Comparison of ENCODE assay signal across 10 cellular contexts in the genomic region with DNA sequence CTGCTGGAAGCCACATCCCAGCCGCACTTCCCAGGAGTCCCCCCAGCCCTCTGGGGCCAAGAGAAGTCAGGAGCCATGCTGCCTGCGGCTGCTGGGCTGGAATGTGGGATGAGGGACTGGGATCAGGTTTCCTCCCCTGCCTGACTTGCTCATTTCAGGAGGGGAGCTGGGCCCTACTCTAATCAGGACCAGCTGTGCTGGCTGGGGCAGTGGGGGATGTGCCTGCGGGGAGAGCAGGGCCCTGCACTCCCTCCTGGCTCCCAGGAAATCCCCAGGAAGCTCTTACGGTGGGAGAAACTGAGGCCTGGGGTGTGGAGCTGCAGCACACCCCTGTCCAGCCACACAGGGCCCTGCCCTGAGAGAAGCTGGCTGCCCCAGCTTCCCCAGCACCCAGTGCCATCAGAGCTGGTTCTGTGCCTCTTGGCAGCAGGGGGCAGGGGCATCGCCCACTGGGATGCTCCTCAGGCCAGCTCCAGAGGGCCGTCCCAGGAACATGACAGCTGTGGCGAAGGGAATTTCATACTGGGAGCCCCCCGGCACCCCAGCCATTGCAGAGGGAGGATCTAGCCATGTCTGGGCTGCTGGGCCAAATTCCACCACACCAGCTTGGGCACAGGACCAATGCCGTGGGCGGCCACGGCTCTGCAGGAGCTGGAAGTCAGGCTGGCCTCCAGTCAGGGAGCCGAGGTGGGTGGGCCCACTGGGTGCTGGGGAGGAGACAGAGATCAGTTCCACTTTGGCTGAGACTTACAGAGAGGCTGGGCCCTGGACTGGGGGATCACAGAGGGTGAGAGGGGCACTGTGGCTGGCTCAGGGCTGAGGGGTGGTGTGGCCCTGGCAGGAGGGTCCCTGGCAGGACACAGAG. TPM values are rescaled to one million over a fixed set of nuclear protein-coding genes. Genes with fewer than 3 reads are reported as not detected.
DNase-seq lines count a peak whose midpoint lies in the region; ATAC-seq and TF ChIP-seq lines count a peak whose summit lies in the region.
"Had no signal": no experiment of that assay in that cellular context is flagged by ENCODE, and none has a peak within 500 bp of the region (broad histone marks: within the 10 kb centered on the region; RNA-seq: fewer than 3 reads in every experiment).

No MANE protein-coding gene starts in this region.

- H3K4me1 ChIP-seq in prostate gland (replicated peaks), result no peaks in the 10 kb centered on the region
- H3K4me1 ChIP-seq in CD8-positive, alpha-beta memory T cell (ENCODE audit: insufficient read depth, low read length), result peaks cover under 1% of the 10 kb centered on the region

- H3K9me3 Mint-ChIP-seq in CD8-positive, alpha-beta memory T cell, result no peaks in the 10 kb centered on the region
- H3K9me3 Mint-ChIP-seq: stimulated activated effector memory CD8-positive, alpha-beta T cell treated with anti-CD3 and anti-CD28 coated beads, Interleukin-12 subunit alpha, Interleukin-12 subunit beta, amount 100 ng/mL, for 72 hours had no signal

- CTCF ChIA-PET in CD8-positive, alpha-beta memory T cell (lab: Charles Lee), result interaction anchor here (2.2 kb wide), 1 partner anchor 28 kb away, joined by 7 read pairs; no protein-coding TSS in a partner anchor

- H3K9me3 ChIP-seq in prostate gland (no peaks in the 10 kb centered on the region), T-helper 17 cell (ENCODE audit: control insufficient read depth, low read length, poor library complexity, severe bottlenecking) (no peaks in the 10 kb centered on the region)
- no peaks in the 10 kb centered on the region for H3K9me3 ChIP-seq in CD8-positive, alpha-beta memory T cell (ENCODE audit: low read length)

- no peaks in the 10 kb centered on the region for H3K36me3 Mint-ChIP-seq in T-helper 17 cell (ENCODE audit: low read depth)
- H3K36me3 Mint-ChIP-seq in CD8-positive, alpha-beta memory T cell, result no peaks in the 10 kb centered on the region
- H3K36me3 Mint-ChIP-seq: stimulated activated effector memory CD8-positive, alpha-beta T cell treated with anti-CD3 and anti-CD28 coated beads, Interleukin-12 subunit alpha, Interleukin-12 subunit beta, amount 100 ng/mL, for 72 hours had no signal

- TF ChIP-seq CTCF in prostate gland (IDR thresholded peaks at IDR 0.05), result no peak

- no peaks in the 10 kb centered on the region for H3K27me3 ChIP-seq in prostate gland (replicated peaks; ENCODE audit: insufficient read depth)
- no peaks in the 10 kb centered on the region for H3K27me3 ChIP-seq in CD8-positive, alpha-beta memory T cell (ENCODE audit: insufficient read depth, low read length, poor library complexity, severe bottlenecking)

- no peak overlapping the region for H3K4me3 Mint-ChIP-seq in T-helper 17 cell
- H3K4me3 Mint-ChIP-seq in CD8-positive, alpha-beta memory T cell, result no peak overlapping the region
- H3K4me3 Mint-ChIP-seq: stimulated activated effector memory CD8-positive, alpha-beta T cell treated with anti-CD3 and anti-CD28 coated beads, Interleukin-12 subunit alpha, Interleukin-12 subunit beta, amount 100 ng/mL, for 72 hours had no signal

- no peak for TF ChIP-seq POLR2A in prostate gland (IDR thresholded peaks at IDR 0.05)

- peaks cover 5% of the 10 kb centered on the region for H3K27me3 Mint-ChIP-seq in T-helper 17 cell
- peaks cover 0 to 5% of the 10 kb centered on the region in 2 donors for H3K27me3 Mint-ChIP-seq in CD8-positive, alpha-beta memory T cell

- WGBS in prostate gland, result 15% methylated on average over 12 of the region's 12 CpGs

- DNase-seq in Daoy (ENCODE audit: low read depth) (peak; percentile 65), fibroblast of the conjunctiva (ENCODE audit: low read depth) (peak; percentile 85), prostate gland (ENCODE audit: low spot score) (peak; percentile 52), T-helper 17 cell (no peak), SKM-1 (lab: John Stamatoyannopoulos, UW; ENCODE audit: unreplicated experiment) (no peak)
- DNase-seq in CD8-positive, alpha-beta memory T cell, result no peak
- DNase-seq: amygdala had no signal

- H3K36me3 ChIP-seq in prostate gland, result no peaks in the 10 kb centered on the region
- H3K36me3 ChIP-seq in CD8-positive, alpha-beta memory T cell (ENCODE audit: insufficient read depth, low read length), result no peaks in the 10 kb centered on the region

- intact Hi-C loops in prostate gland (cut with DNase I), result no loop called here

- H3K27ac Mint-ChIP-seq in T-helper 17 cell, result no peak overlapping the region
- H3K27ac Mint-ChIP-seq in CD8-positive, alpha-beta memory T cell, result no peak overlapping the region
- H3K27ac Mint-ChIP-seq: stimulated activated effector memory CD8-positive, alpha-beta T cell treated with anti-CD3 and anti-CD28 coated beads, Interleukin-12 subunit alpha, Interleukin-12 subunit beta, amount 100 ng/mL, for 72 hours had no signal

- no peak overlapping the region for H3K4me3 ChIP-seq in prostate gland
- no peak overlapping the region for H3K4me3 ChIP-seq in CD8-positive, alpha-beta memory T cell (ENCODE audit: low read length)

- ATAC-seq in T-helper 17 cell (no peak), GM19351 (IDR thresholded peaks at IDR 0.05; ENCODE audit: unreplicated experiment) (no peak)
- ATAC-seq: stimulated activated effector memory CD8-positive, alpha-beta T cell treated with anti-CD3 and anti-CD28 coated beads, Interleukin-12 subunit alpha, Interleukin-12 subunit beta, amount 100 ng/mL, for 72 hours had no signal

- H3K4me1 Mint-ChIP-seq in T-helper 17 cell, result peaks cover 15% of the 10 kb centered on the region
- peaks cover 0 to 8% (median 4%) of the 10 kb centered on the region in 3 donors for H3K4me1 Mint-ChIP-seq in CD8-positive, alpha-beta memory T cell

- POLR2A ChIA-PET in CD8-positive, alpha-beta memory T cell (lab: Charles Lee), result no interaction called here

- peak overlapping the region; percentile 28 to 31 for H3K27ac ChIP-seq in prostate gland
- no peak overlapping the region for H3K27ac ChIP-seq in CD8-positive, alpha-beta memory T cell (ENCODE audit: low read depth, low read length)

TF ChIP-seq in PFSK-1, 5 proteins besides CTCF, POLR2A, EP300 and RAD21:
- peak; percentile 33 for TF ChIP-seq FOXP2 (optimal IDR thresholded peaks at IDR 0.05; ENCODE audit: borderline replicate concordance, extremely low read depth, extremely low read length, insufficient read depth)
- no peak for TF ChIP-seq SIN3A (IDR thresholded peaks at IDR 0.05; ENCODE audit: borderline replicate concordance, insufficient read depth, low read length)

RNA-seq across cellular contexts. Expression of a gene that starts 21.3 kb away (rescaled TPM):
- not detected in 2 replicates for total RNA-seq in Daoy (2014; rRNA removed; shearing (Covaris generic))
- polyA plus RNA-seq in PFSK-1 (2012; ENCODE audit: insufficient read length, low read depth), result not detected
- total RNA-seq in prostate gland, result 1 to 10 TPM in 1 of 2 donors, not detected in 1; 3.0 TPM
- not detected for total RNA-seq in T-helper 17 cell
- total RNA-seq in CD8-positive, alpha-beta memory T cell, result not detected
- not detected for polyA plus RNA-seq in CD8-positive, alpha-beta memory T cell

RNA-seq across cellular contexts. Expression of a gene that starts 58.9 kb away (rescaled TPM):
- 46.0 and 50.8 TPM in 2 replicates for total RNA-seq in Daoy (2014; rRNA removed; shearing (Covaris generic))
- 48.7 TPM for polyA plus RNA-seq in PFSK-1 (2012; ENCODE audit: insufficient read length, low read depth)
- 10 to 100 TPM; 51.6 to 74.7 TPM for total RNA-seq in prostate gland
- 10 to 100 TPM; 20.4 to 23.6 TPM for total RNA-seq in T-helper 17 cell
- 10 to 100 TPM; 27.0 to 28.4 TPM for total RNA-seq in CD8-positive, alpha-beta memory T cell
- polyA plus RNA-seq in CD8-positive, alpha-beta memory T cell, result 47.4 TPM

RNA-seq across cellular contexts. Expression of a gene that starts 59.1 kb away (rescaled TPM):
- 17.3 and 22.3 TPM in 2 replicates for total RNA-seq in Daoy (2014; rRNA removed; shearing (Covaris generic))
- 47.9 TPM for polyA plus RNA-seq in PFSK-1 (2012; ENCODE audit: insufficient read length, low read depth)
- total RNA-seq in prostate gland, result 10 to 100 TPM; 29.8 to 38.3 TPM
- total RNA-seq in T-helper 17 cell, result 10 to 100 TPM in 1 of 2 donors, 1 to 10 TPM in 1; 6.8 to 11.2 TPM
- 10 to 100 TPM; 23.1 to 25.8 TPM for total RNA-seq in CD8-positive, alpha-beta memory T cell
- polyA plus RNA-seq in CD8-positive, alpha-beta memory T cell, result 28.0 TPM

Comparison
In these comparisons a context has a peak if more than half of its experiments do, and no peak if none do; other contexts are left out.
1. DNase-seq: peak in Daoy (single experiment), fibroblast of the conjunctiva (single experiment) and prostate gland (single experiment); none in T-helper 17 cell (0 of 3), CD8-positive, alpha-beta memory T cell (0 of 5) and SKM-1 (single experiment).